1 cellular context compared by ENCODE assay signal in the genomic region with DNA sequence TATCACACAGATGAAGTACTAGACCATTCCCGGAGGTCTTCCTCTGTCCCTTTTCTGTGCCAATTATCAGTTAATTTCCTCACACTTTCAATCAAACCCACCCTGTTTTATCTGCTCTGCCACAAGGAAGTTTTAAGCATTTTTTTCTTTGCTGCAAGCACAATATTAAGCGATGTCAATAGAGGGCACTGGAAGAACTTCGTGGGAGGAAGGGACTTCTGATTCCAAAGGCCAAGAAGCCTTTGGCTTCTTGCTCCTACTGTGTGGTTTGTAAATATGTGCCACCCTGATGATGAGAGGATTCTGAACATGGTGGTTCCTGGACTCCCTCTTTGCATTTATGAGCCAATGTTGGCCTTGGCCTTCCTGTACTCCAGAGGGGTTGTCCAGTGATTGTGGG.
TF ChIP-seq lines count a peak whose summit lies in the region.

No MANE protein-coding gene starts in this region.

TF ChIP-seq in Ishikawa, 13 proteins besides CTCF, POLR2A, EP300 and RAD21 (continued from another document):
- no peak for TF ChIP-seq CEBPB (IDR thresholded peaks at IDR 0.05)
- TF ChIP-seq, protein P1, sequence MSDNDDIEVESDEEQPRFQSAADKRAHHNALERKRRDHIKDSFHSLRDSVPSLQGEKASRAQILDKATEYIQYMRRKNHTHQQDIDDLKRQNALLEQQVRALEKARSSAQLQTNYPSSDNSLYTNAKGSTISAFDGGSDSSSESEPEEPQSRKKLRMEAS (IDR thresholded peaks at IDR 0.05): no peak
